ENCODE assay signal across 14 cellular contexts in the genomic region with DNA sequence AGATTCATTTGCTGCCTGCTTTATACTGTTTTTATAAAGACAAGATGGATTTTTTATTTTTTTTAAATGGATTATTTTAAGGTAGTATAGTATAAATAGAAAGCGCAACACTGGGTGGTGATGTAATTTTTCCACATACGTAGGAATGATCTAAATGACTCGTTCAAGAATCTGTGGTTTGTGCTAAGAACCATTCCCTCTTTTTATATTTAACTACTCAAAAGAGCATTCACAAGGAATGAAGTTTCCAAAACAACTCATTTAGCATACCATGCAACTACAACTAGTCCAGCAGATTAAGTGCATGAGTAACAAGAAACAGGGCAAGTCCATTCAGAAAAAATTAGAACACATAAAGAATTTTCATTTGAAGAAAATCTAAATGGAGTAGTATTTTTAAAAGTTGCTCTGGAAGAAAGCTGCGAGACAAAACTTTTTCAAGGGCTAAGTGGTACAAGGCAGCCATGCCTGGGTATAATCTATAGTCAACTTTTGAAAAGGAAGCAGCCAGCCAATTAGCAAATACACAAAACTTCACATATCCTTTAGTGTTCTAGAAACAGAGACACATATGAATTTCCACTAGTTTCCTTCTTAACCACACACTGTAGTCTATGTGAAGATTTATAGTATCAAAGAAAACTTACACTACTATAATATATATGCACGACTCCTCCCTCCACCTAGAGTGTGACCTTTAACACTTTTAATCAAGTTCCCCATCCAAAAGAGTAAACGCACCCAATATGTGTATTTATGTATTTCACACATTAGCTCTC. TPM values are rescaled to one million over a fixed set of nuclear protein-coding genes. Genes with fewer than 3 reads are reported as not detected.
A peak's percentile ranks its signal among the peaks of the same experiment; 100 is the strongest.
DNase-seq lines count a peak whose midpoint lies in the region; TF ChIP-seq lines count a peak whose summit lies in the region.
"Had no signal": no experiment of that assay in that cellular context is flagged by ENCODE, and none has a peak within 500 bp of the region (broad histone marks: within the 10 kb centered on the region; RNA-seq: fewer than 3 reads in every experiment).

No MANE protein-coding gene starts in this region.

- H2BK5ac ChIP-seq in mesenchymal stem cell (ENCODE audit: low read depth, low read length, poor library complexity, severe bottlenecking), result no peak overlapping the region

- H3K4ac ChIP-seq in mesenchymal stem cell (ENCODE audit: low read depth in 1 of 2, low read length in 2 of 2), result no peak overlapping the region

- H3K27ac Mint-ChIP-seq in CD14-positive monocyte, result peak overlapping the region in 1 of 7 donors; percentile 16

- TF ChIP-seq CTCF in BJ (IDR thresholded peaks at IDR 0.05; ENCODE audit: insufficient read depth, low read depth, low read length) (no peak), CD14-positive monocyte (IDR thresholded peaks at IDR 0.05) (no peak), BE2C (IDR thresholded peaks at IDR 0.05; ENCODE audit: low read depth, low read length) (no peak)

- H3K27ac ChIP-seq in GM23248 (peak overlapping the region; percentile 73), mesenchymal stem cell (ENCODE audit: low read length, poor library complexity, severe bottlenecking) (no peak overlapping the region)
- H3K27ac ChIP-seq: dorsolateral prefrontal cortex, tibial artery had no signal

- no peak overlapping the region for H3K4me3 Mint-ChIP-seq in CD14-positive monocyte

- CTCF ChIA-PET in BJ (lab: Yijun Ruan, JAX), result interaction anchor here (0.8 to 1.0 kb wide), 2 partner anchors 10 to 115 kb away, joined by 3 read pairs; no protein-coding TSS in a partner anchor

- H3K27me3 ChIP-seq in BJ (ENCODE audit: control insufficient read depth, insufficient read depth, low read length) (no peaks in the 10 kb centered on the region), GM23248 (replicated peaks; ENCODE audit: insufficient read depth) (no peaks in the 10 kb centered on the region), adipocyte (replicated peaks; ENCODE audit: control insufficient read depth, insufficient read depth, low read length) (no peaks in the 10 kb centered on the region), mesenchymal stem cell (ENCODE audit: control insufficient read depth in 1 of 2, insufficient read depth in 1 of 2, low read length in 2 of 2) (no peaks in the 10 kb centered on the region), BE2C (no peaks in the 10 kb centered on the region)
- H3K27me3 ChIP-seq: dorsolateral prefrontal cortex, tibial artery had no signal

- H4K8ac ChIP-seq in mesenchymal stem cell (ENCODE audit: low read length), result no peak overlapping the region

- peaks cover 0 to 1% (median 0%) of the 10 kb centered on the region in 7 donors for H3K9me3 Mint-ChIP-seq in CD14-positive monocyte

- no peak overlapping the region for H3K14ac ChIP-seq in mesenchymal stem cell (ENCODE audit: low read length in 2 of 2)

- no peak overlapping the region for H3K18ac ChIP-seq in mesenchymal stem cell (ENCODE audit: low read depth in 1 of 2, low read length in 2 of 2)

- H3K4me1 Mint-ChIP-seq in CD14-positive monocyte, result peaks cover 9% of the 10 kb centered on the region

- H3K4me3 ChIP-seq in BJ (ENCODE audit: low read depth, low read length), result no peak overlapping the region
- H3K4me3 ChIP-seq in GM23248, result no peak overlapping the region
- H3K4me3 ChIP-seq in adipocyte (ENCODE audit: low read length), result no peak overlapping the region
- no peak overlapping the region for H3K4me3 ChIP-seq in mesenchymal stem cell (ENCODE audit: insufficient read depth in 1 of 2, low read depth in 1 of 2, low read length in 2 of 2)
- H3K4me3 ChIP-seq in BE2C (ENCODE audit: low read depth, low read length), result no peak overlapping the region
- H3K4me3 ChIP-seq: dorsolateral prefrontal cortex, tibial artery had no signal

- no peaks in the 10 kb centered on the region for H3K27me3 Mint-ChIP-seq in CD14-positive monocyte (ENCODE audit: low read depth in 3 of 3)

- peaks cover 7% of the 10 kb centered on the region; the same call in 1 of the 2 replicates for H4K20me1 ChIP-seq in GM23248 (ENCODE audit: insufficient read depth)

- peaks cover 100% of the 10 kb centered on the region for H3K79me2 ChIP-seq in GM23248 (ENCODE audit: insufficient read depth)

- POLR2A ChIA-PET in BJ (lab: Charles Lee), result no interaction called here

- H2AK5ac ChIP-seq in mesenchymal stem cell (ENCODE audit: low read length, severe bottlenecking), result no peak overlapping the region

- 60 to 65% methylated on average over 6 of the region's 6 CpGs for WGBS in GM23248 (ENCODE audit: low coverage in 1 of 2, low lambda C conversion rate in 2 of 2, missing lambda C conversion rate in 2 of 2), 2 experiments
- 58% methylated on average over 3 of the region's 6 CpGs for WGBS in mesenchymal stem cell

- H3F3A ChIP-seq in GM23248 (ENCODE audit: insufficient read depth), result peaks cover 11% of the 10 kb centered on the region; the same call in 1 of the 2 replicates

- H2BK120ac ChIP-seq in mesenchymal stem cell (ENCODE audit: low read depth, low read length), result no peak overlapping the region

- no peaks in the 10 kb centered on the region for H3K36me3 ChIP-seq in BJ (ENCODE audit: control insufficient read depth, insufficient read depth, low read length)
- 0 out of 2 replicates have a peak, but pooled peaks cover 6% of the 10 kb centered on the region for H3K36me3 ChIP-seq in GM23248 (ENCODE audit: low read depth)
- H3K36me3 ChIP-seq in adipocyte (ENCODE audit: control insufficient read depth, insufficient read depth, low read length, severe bottlenecking), result peaks cover 15% of the 10 kb centered on the region
- H3K36me3 ChIP-seq in mesenchymal stem cell (ENCODE audit: control insufficient read depth in 1 of 2, insufficient read depth in 2 of 2, low read depth in 1 of 2, low read length in 2 of 2), result peaks cover 4 to 16% of the 10 kb centered on the region in 2 experiments
- H3K36me3 ChIP-seq in BE2C, result no peaks in the 10 kb centered on the region

- H3K4me1 ChIP-seq in GM23248 (ENCODE audit: insufficient read depth) (peaks cover 10% of the 10 kb centered on the region; the same call in 1 of the 2 replicates), adipocyte (ENCODE audit: control insufficient read depth, insufficient read depth, low read length) (peaks cover 11% of the 10 kb centered on the region), mesenchymal stem cell (ENCODE audit: control insufficient read depth, insufficient read depth, low read depth, low read length) (no peaks in the 10 kb centered on the region), BE2C (no peaks in the 10 kb centered on the region)

- peaks cover 18% of the 10 kb centered on the region for H3K79me1 ChIP-seq in mesenchymal stem cell (replicated peaks; ENCODE audit: low read length, poor library complexity, severe bottlenecking)

- H2AFZ ChIP-seq in GM23248 (no peak overlapping the region), mesenchymal stem cell (ENCODE audit: low read depth, low read length) (no peak overlapping the region)

- in situ Hi-C loops in GM23248 (cut with MboI), result loop anchor here (25.0 kb wide), 1 partner anchor 206 kb away; no protein-coding TSS in a partner anchor

- peaks cover 12 to 29% of the 10 kb centered on the region in 2 donors for H3K36me3 Mint-ChIP-seq in CD14-positive monocyte

- H3K9me3 ChIP-seq in GM23248 (ENCODE audit: low read depth) (no peaks in the 10 kb centered on the region), adipocyte (ENCODE audit: control insufficient read depth, low read length) (no peaks in the 10 kb centered on the region), mesenchymal stem cell (ENCODE audit: control insufficient read depth, low read length) (no peaks in the 10 kb centered on the region), BE2C (no peaks in the 10 kb centered on the region)
- H3K9me3 ChIP-seq: tibial artery had no signal

- H2BK12ac ChIP-seq in mesenchymal stem cell (ENCODE audit: low read length in 2 of 2), result no peak overlapping the region

- H3K9ac ChIP-seq in GM23248, result peak overlapping the region; percentile 25; the same call in 1 of the 2 replicates
- H3K9ac ChIP-seq in adipocyte (ENCODE audit: low read length), result no peak overlapping the region
- peak overlapping the region; percentile 56 for H3K9ac ChIP-seq in mesenchymal stem cell (ENCODE audit: low read length)

- H3K23ac ChIP-seq in mesenchymal stem cell (ENCODE audit: low read length in 2 of 2), result no peak overlapping the region

- intact Hi-C loops in CD14-positive monocyte (cut with micrococcal nuclease), result no loop called here

- H3K9me2 ChIP-seq in GM23248 (ENCODE audit: insufficient read depth), result no peaks in the 10 kb centered on the region

- H2BK15ac ChIP-seq in mesenchymal stem cell (ENCODE audit: low read depth, poor library complexity, severe bottlenecking), result no peak overlapping the region

- no peak overlapping the region for H4K91ac ChIP-seq in mesenchymal stem cell (ENCODE audit: low read length)

- H3K4me2 ChIP-seq in GM23248 (ENCODE audit: unreplicated experiment) (peak overlapping the region; percentile 16), mesenchymal stem cell (ENCODE audit: low read length, poor library complexity, severe bottlenecking) (no peak overlapping the region)

- peak; percentile 50 for DNase-seq in BJ (ENCODE audit: low read depth)
- peak; percentile 81 for DNase-seq in GM23248
- DNase-seq in adipocyte (ENCODE audit: low read depth), result peak; percentile 67
- DNase-seq in mesenchymal stem cell, result peak; percentile 79
- DNase-seq in CD14-positive monocyte (ENCODE audit: low spot score), result no peak
- DNase-seq in SK-N-DZ (ENCODE audit: low spot score), result no peak
- no peak for DNase-seq in BE2C
- no peak for DNase-seq in activated CD4-positive, alpha-beta T cell treated with anti-CD3 and anti-CD28 coated beads for 4 hours
- DNase-seq: DMS153; dorsolateral prefrontal cortex; NCI-H526; stimulated activated CD4-positive, alpha-beta T cell treated with anti-CD3 and anti-CD28 coated beads, Interleukin-2, amount 100 ng/mL, for 24 hours; SW 1271; tibial artery had no signal

RNA-seq across cellular contexts. Expression of a gene that starts 23.4 kb away (rescaled TPM):
- 22.4 and 39.4 TPM in 2 replicates for polyA plus RNA-seq in BJ (2011; rRNA removed)
- polyA minus RNA-seq in BJ (2011; rRNA and poly(A)+ RNA removed), result 12.1 and 12.2 TPM in 2 replicates
- 25.7 and 28.9 TPM in 2 replicates for total RNA-seq in GM23248 (2014; rRNA removed; shearing (Covaris generic))
- 32.2 and 35.2 TPM in 2 replicates for polyA plus RNA-seq in GM23248 (2016; fragmentation: Nextera tagmentation; extraction: Ambion mirVana)
- 26.8 TPM for polyA plus RNA-seq in mesenchymal stem cell (2013, experiment 1 of 2)
- 28.0 TPM for polyA plus RNA-seq in mesenchymal stem cell (2013, experiment 2 of 2)
- polyA plus RNA-seq in CD14-positive monocyte, result 10 to 100 TPM; 39.2 to 46.1 TPM
- polyA plus RNA-seq in SK-N-DZ (2014; cell fraction: cytosol; rRNA removed), result 43.9 and 48.8 TPM in 2 replicates
- 26.5 and 31.1 TPM in 2 replicates for polyA plus RNA-seq in SK-N-DZ (2014; cell fraction: nucleus; rRNA removed)
- polyA plus RNA-seq in BE2C (2012; ENCODE audit: insufficient read depth, insufficient read length, low read depth), result 29.4 TPM

Comparison
In these comparisons a context has a peak if more than half of its experiments do, and no peak if none do; other contexts are left out.
1. DNase-seq: peak in BJ (single experiment), GM23248 (single experiment), adipocyte (single experiment) and mesenchymal stem cell (single experiment); none in CD14-positive monocyte (single experiment), SK-N-DZ (single experiment), BE2C (single experiment) and activated CD4-positive, alpha-beta T cell treated with anti-CD3 and anti-CD28 coated beads for 4 hours (0 of 2).